ENCODE assay signal across 1 cellular context in genomic region chr11:48162197-48162886, GRCh38.
TF ChIP-seq lines count a peak whose summit lies in the region.

No MANE protein-coding gene starts in this region.

TF ChIP-seq in endothelial cell of umbilical vein, 7 proteins besides CTCF, POLR2A, EP300 and RAD21:
- TF ChIP-seq POLR2AphosphoS5 (IDR thresholded peaks at IDR 0.05; ENCODE audit: insufficient read depth, low read depth, low read length) (no peak), EZH2 (IDR thresholded peaks at IDR 0.05; ENCODE audit: borderline replicate concordance, low read depth, low read length, severe bottlenecking) (no peak), FOS (IDR thresholded peaks at IDR 0.05; ENCODE audit: borderline replicate concordance, insufficient read depth, low read length) (no peak), GATA2 (IDR thresholded peaks at IDR 0.05; ENCODE audit: insufficient read depth, insufficient read length, low read depth, low read length) (no peak), JUN (IDR thresholded peaks at IDR 0.05; ENCODE audit: borderline replicate concordance, insufficient read depth, insufficient read length, low read depth) (no peak), MAX (IDR thresholded peaks at IDR 0.05; ENCODE audit: insufficient read depth, insufficient read length) (no peak), MYC (IDR thresholded peaks at IDR 0.05; ENCODE audit: low read depth, low read length) (no peak)
TF ChIP-seq in endothelial cell of umbilical vein: peak in this region for 0.
